Comparison of ENCODE assay signal across 1 cellular context in genomic region chr5:174311121-174311520, GRCh38.
TF ChIP-seq lines count a peak whose summit lies in the region.

No MANE protein-coding gene starts in this region.

TF ChIP-seq in H1, 55 proteins besides CTCF, POLR2A, EP300 and RAD21:
- TF ChIP-seq SP2 (IDR thresholded peaks at IDR 0.05; ENCODE audit: low read length): no peak
- TF ChIP-seq GTF2F1 (IDR thresholded peaks at IDR 0.05; ENCODE audit: borderline replicate concordance, low read depth, low read length): no peak
- TF ChIP-seq CEBPB (IDR thresholded peaks at IDR 0.05; ENCODE audit: low read depth, low read length): no peak
- no peak for TF ChIP-seq SIN3A (conservative IDR thresholded peaks at IDR 0.05 in 1 of 2, IDR thresholded peaks at IDR 0.05 in 1 of 2; ENCODE audit: low read depth in 1 of 2, low read length in 2 of 2)
- no peak for TF ChIP-seq BRCA1 (IDR thresholded peaks at IDR 0.05; ENCODE audit: low read depth, low read length)
- TF ChIP-seq RFX5 (IDR thresholded peaks at IDR 0.05; ENCODE audit: borderline replicate concordance, low read depth, low read length): no peak
- no peak for TF ChIP-seq YY1 (IDR thresholded peaks at IDR 0.05; ENCODE audit: low read depth, low read length)
- no peak for TF ChIP-seq NRF1 (IDR thresholded peaks at IDR 0.05; ENCODE audit: low read depth, low read length)
- TF ChIP-seq ZNF274 (IDR thresholded peaks at IDR 0.05; ENCODE audit: borderline replicate concordance, extremely low read depth, low read length): no peak
- TF ChIP-seq HDAC2 (IDR thresholded peaks at IDR 0.05; ENCODE audit: borderline replicate concordance in 1 of 2, low read depth in 2 of 2, low read length in 2 of 2): no peak
- TF ChIP-seq POLR2AphosphoS5 (IDR thresholded peaks at IDR 0.05; ENCODE audit: low read depth, low read length): no peak
- TF ChIP-seq MAX (IDR thresholded peaks at IDR 0.05): no peak
- no peak for TF ChIP-seq ATF2 (IDR thresholded peaks at IDR 0.05; ENCODE audit: low read length)
- TF ChIP-seq EGR1 (IDR thresholded peaks at IDR 0.05; ENCODE audit: borderline replicate concordance, low read depth, low read length): no peak
- TF ChIP-seq KDM1A (IDR thresholded peaks at IDR 0.05; ENCODE audit: borderline replicate concordance, low read length): no peak
- TF ChIP-seq ASH2L (IDR thresholded peaks at IDR 0.05; ENCODE audit: low read length): no peak
- TF ChIP-seq JUND (IDR thresholded peaks at IDR 0.05; ENCODE audit: low read length): no peak
- TF ChIP-seq NANOG (IDR thresholded peaks at IDR 0.05; ENCODE audit: insufficient read depth, low read depth, low read length, poor library complexity, severe bottlenecking): no peak
- TF ChIP-seq TAF1 (IDR thresholded peaks at IDR 0.05; ENCODE audit: low read depth, low read length): no peak
